18 cellular contexts compared by ENCODE assay signal in genomic region chr16:78105517-78105916, GRCh38.
"Had no signal": no experiment of that assay in that cellular context is flagged by ENCODE, and none has a peak within 500 bp of the region (broad histone marks: within the 10 kb centered on the region; RNA-seq: fewer than 3 reads in every experiment).

No MANE protein-coding gene starts in this region.

- ATAC-seq: activated CD4-positive, CD25-positive, alpha-beta regulatory T cell treated with anti-CD3 and anti-CD28 coated beads, Interleukin-2, amount 50 U/mL, for 24 hours; activated CD8-positive, alpha-beta memory T cell treated with anti-CD3 and anti-CD28 coated beads, Interleukin-2, amount 10 ng/mL, durations not matched to agents 7 days and 5 days; right cardiac atrium; stimulated activated naive B cell treated with anti-CD40 and anti-IgM and Interleukin-4, amounts not matched to agents 10 μg/mL and 1 μg/mL and 100 μg/mL, for 72 hours had no signal

- DNase-seq: activated CD8-positive, alpha-beta memory T cell treated with anti-CD3 and anti-CD28 coated beads, Interleukin-2, amount 10 ng/mL, durations not matched to agents 7 days and 5 days; activated gamma-delta T cell treated with Interleukin-2 at 50 U/mL for 16 hours; activated naive CD8-positive, alpha-beta T cell treated with anti-CD3 and anti-CD28 coated beads, Interleukin-2, amount 10 ng/mL, durations not matched to agents 7 days and 5 days; activated T-cell treated with anti-CD3 and anti-CD28 coated beads, Interleukin-2, amount 50 U/mL, for 48 hours; anterior cingulate cortex; colonic mucosa; effector CD8-positive, alpha-beta T cell; hippocampal formation; kidney glomerular epithelial cell; right cardiac atrium; spleen; stimulated activated CD4-positive, alpha-beta T cell treated with anti-CD3 and anti-CD28 coated beads, Interleukin-1b, Interleukin-23, amount 100 ng/mL, for 48 hours; stimulated activated naive B cell treated with anti-CD40 and anti-IgM and Interleukin-4, amounts not matched to agents 10 μg/mL and 1 μg/mL and 100 μg/mL, for 72 hours had no signal

- H3K27me3 ChIP-seq: cardiac muscle cell, colonic mucosa, neural progenitor cell, spleen had no signal

- H3K9me3 Mint-ChIP-seq: activated naive CD8-positive, alpha-beta T cell treated with anti-CD3 and anti-CD28 coated beads, Interleukin-2, amount 10 ng/mL, durations not matched to agents 7 days and 5 days; mesothelial cell of epicardium; neural progenitor cell; stimulated activated naive B cell treated with anti-CD40 and anti-IgM and Interleukin-4, amounts not matched to agents 10 μg/mL and 1 μg/mL and 100 μg/mL, for 72 hours; type B pancreatic cell had no signal

- H3K27me3 Mint-ChIP-seq: activated CD8-positive, alpha-beta memory T cell treated with anti-CD3 and anti-CD28 coated beads, Interleukin-2, amount 10 ng/mL, durations not matched to agents 7 days and 5 days; activated naive CD8-positive, alpha-beta T cell treated with anti-CD3 and anti-CD28 coated beads, Interleukin-2, amount 10 ng/mL, durations not matched to agents 7 days and 5 days; stimulated activated naive B cell treated with anti-CD40 and anti-IgM and Interleukin-4, amounts not matched to agents 10 μg/mL and 1 μg/mL and 100 μg/mL, for 72 hours; type B pancreatic cell had no signal

- H3K4me3 ChIP-seq: cardiac muscle cell, colonic mucosa, neural progenitor cell, spleen had no signal

- H3K4me3 Mint-ChIP-seq: activated CD8-positive, alpha-beta memory T cell treated with anti-CD3 and anti-CD28 coated beads, Interleukin-2, amount 10 ng/mL, durations not matched to agents 7 days and 5 days; activated naive CD8-positive, alpha-beta T cell treated with anti-CD3 and anti-CD28 coated beads, Interleukin-2, amount 10 ng/mL, durations not matched to agents 7 days and 5 days; mesothelial cell of epicardium; neural progenitor cell; stimulated activated naive B cell treated with anti-CD40 and anti-IgM and Interleukin-4, amounts not matched to agents 10 μg/mL and 1 μg/mL and 100 μg/mL, for 72 hours; type B pancreatic cell had no signal

- H3K36me3 ChIP-seq: cardiac muscle cell, colonic mucosa, neural progenitor cell had no signal

- H3K4me1 ChIP-seq: colonic mucosa, neural progenitor cell had no signal

- H3K9me3 ChIP-seq: colonic mucosa, spleen had no signal

- H3K27ac ChIP-seq: cardiac muscle cell, colonic mucosa, neural progenitor cell, spleen had no signal
